Comparison of ENCODE assay signal across 22 cellular contexts in genomic region chr1:177954076-177954475, GRCh38. TPM values are rescaled to one million over a fixed set of nuclear protein-coding genes. Genes with fewer than 3 reads are reported as not detected.
"Had no signal": no experiment of that assay in that cellular context is flagged by ENCODE, and none has a peak within 500 bp of the region (broad histone marks: within the 10 kb centered on the region; RNA-seq: fewer than 3 reads in every experiment).

No MANE protein-coding gene starts in this region.

- H3K9me3 ChIP-seq: left ventricle myocardium inferior, psoas muscle, right atrium auricular region, right lobe of liver, stomach, thoracic aorta, tibial artery, uterus had no signal

- H3K36me3 ChIP-seq: uterus had no signal

- H3K4me1 ChIP-seq: left ventricle myocardium inferior, parathyroid adenoma, psoas muscle, right atrium auricular region, right lobe of liver, stomach, tibial artery, uterus had no signal

- H3K4me3 ChIP-seq: left ventricle myocardium inferior, psoas muscle, right atrium auricular region, right lobe of liver, smooth muscle cell, stomach, thoracic aorta, tibial artery, uterus had no signal

- H3K27ac ChIP-seq: left ventricle myocardium inferior, parathyroid adenoma, psoas muscle, right atrium auricular region, right lobe of liver, stomach, thoracic aorta, tibial artery, uterus had no signal

- ATAC-seq: left colon; naive thymus-derived CD8-positive, alpha-beta T cell; psoas muscle; right lobe of liver; stimulated activated naive B cell treated with anti-CD40 and anti-IgM and Interleukin-4, amounts not matched to agents 10 μg/mL and 1 μg/mL and 100 μg/mL, for 72 hours; stimulated activated naive CD8-positive, alpha-beta T cell treated with anti-CD3 and anti-CD28 coated beads, Interleukin-15, Interleukin-2, amounts not matched to agents 100 U/mL and 50 U/mL, for 24 hours had no signal

- H3K27me3 ChIP-seq: right atrium auricular region, right lobe of liver, stomach, tibial artery, uterus had no signal

- DNase-seq: head of caudate nucleus; hippocampal formation; kidney; left colon; left ventricle myocardium inferior; naive thymus-derived CD8-positive, alpha-beta T cell; nucleus accumbens; psoas muscle; right lobe of liver; stimulated activated CD4-positive, alpha-beta T cell treated with anti-CD3 and anti-CD28 coated beads, Interleukin-15, amount 100 ng/mL, for 24 hours; stimulated activated CD4-positive, alpha-beta T cell treated with anti-CD3 and anti-CD28 coated beads, Interleukin-2, amount 100 ng/mL, for 24 hours; stimulated activated CD4-positive, alpha-beta T cell treated with anti-CD3 and anti-CD28 coated beads, Interleukin-4, amount 100 ng/mL, for 1 hour; stimulated activated naive B cell treated with anti-CD40 and anti-IgM and Interleukin-4, amounts not matched to agents 10 μg/mL and 1 μg/mL and 100 μg/mL, for 72 hours; stimulated activated naive CD8-positive, alpha-beta T cell treated with anti-CD3 and anti-CD28 coated beads, Interleukin-15, Interleukin-2, amounts not matched to agents 100 U/mL and 50 U/mL, for 24 hours; stomach; tibial artery; trophoblast cell; uterus had no signal

RNA-seq across cellular contexts. Expression of gene SEC16B, which starts 15.8 kb away (rescaled TPM):
- total RNA-seq: naive thymus-derived CD8-positive, alpha-beta T cell had no signal
